1 cellular context compared by ENCODE assay signal in the genomic region with DNA sequence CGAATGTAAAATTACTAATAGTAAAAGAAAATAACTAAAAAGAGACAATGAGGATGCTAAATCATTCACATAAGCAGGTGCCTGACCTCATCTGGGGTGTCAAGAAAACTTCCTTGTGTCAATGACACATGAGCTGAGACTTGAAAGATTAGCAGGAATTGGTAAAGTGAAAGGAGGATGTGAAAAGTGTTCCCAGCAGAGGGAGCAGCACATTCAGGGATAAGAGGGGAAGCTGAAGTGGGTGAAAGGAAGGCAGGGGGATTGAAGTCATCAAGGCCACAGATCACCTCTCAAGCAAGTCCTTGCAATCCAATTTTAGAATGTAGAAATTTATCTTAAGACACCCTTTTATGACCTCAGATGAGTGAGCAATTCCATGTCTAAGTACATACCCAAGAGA.
TF ChIP-seq lines count a peak whose summit lies in the region.

No MANE protein-coding gene starts in this region.

TF ChIP-seq in WTC11, 78 proteins besides CTCF, POLR2A, EP300 and RAD21 (continued from another document):
- TF ChIP-seq, protein P1, sequence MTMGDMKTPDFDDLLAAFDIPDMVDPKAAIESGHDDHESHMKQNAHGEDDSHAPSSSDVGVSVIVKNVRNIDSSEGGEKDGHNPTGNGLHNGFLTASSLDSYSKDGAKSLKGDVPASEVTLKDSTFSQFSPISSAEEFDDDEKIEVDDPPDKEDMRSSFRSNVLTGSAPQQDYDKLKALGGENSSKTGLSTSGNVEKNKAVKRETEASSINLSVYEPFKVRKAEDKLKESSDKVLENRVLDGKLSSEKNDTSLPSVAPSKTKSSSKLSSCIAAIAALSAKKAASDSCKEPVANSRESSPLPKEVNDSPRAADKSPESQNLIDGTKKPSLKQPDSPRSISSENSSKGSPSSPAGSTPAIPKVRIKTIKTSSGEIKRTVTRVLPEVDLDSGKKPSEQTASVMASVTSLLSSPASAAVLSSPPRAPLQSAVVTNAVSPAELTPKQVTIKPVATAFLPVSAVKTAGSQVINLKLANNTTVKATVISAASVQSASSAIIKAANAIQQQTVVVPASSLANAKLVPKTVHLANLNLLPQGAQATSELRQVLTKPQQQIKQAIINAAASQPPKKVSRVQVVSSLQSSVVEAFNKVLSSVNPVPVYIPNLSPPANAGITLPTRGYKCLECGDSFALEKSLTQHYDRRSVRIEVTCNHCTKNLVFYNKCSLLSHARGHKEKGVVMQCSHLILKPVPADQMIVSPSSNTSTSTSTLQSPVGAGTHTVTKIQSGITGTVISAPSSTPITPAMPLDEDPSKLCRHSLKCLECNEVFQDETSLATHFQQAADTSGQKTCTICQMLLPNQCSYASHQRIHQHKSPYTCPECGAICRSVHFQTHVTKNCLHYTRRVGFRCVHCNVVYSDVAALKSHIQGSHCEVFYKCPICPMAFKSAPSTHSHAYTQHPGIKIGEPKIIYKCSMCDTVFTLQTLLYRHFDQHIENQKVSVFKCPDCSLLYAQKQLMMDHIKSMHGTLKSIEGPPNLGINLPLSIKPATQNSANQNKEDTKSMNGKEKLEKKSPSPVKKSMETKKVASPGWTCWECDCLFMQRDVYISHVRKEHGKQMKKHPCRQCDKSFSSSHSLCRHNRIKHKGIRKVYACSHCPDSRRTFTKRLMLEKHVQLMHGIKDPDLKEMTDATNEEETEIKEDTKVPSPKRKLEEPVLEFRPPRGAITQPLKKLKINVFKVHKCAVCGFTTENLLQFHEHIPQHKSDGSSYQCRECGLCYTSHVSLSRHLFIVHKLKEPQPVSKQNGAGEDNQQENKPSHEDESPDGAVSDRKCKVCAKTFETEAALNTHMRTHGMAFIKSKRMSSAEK (CRISPR knock-in tag; IDR thresholded peaks at IDR 0.05; ENCODE audit: borderline replicate concordance): no peak
- TF ChIP-seq GABPB1 (CRISPR knock-in tag; IDR thresholded peaks at IDR 0.05) (no peak), HMGA2 (CRISPR knock-in tag; IDR thresholded peaks at IDR 0.05) (no peak), FOXK1 (CRISPR knock-in tag; IDR thresholded peaks at IDR 0.05) (no peak)
- TF ChIP-seq, protein P2, sequence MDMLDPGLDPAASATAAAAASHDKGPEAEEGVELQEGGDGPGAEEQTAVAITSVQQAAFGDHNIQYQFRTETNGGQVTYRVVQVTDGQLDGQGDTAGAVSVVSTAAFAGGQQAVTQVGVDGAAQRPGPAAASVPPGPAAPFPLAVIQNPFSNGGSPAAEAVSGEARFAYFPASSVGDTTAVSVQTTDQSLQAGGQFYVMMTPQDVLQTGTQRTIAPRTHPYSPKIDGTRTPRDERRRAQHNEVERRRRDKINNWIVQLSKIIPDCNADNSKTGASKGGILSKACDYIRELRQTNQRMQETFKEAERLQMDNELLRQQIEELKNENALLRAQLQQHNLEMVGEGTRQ (CRISPR knock-in tag; IDR thresholded peaks at IDR 0.05): no peak
- TF ChIP-seq, protein P3, sequence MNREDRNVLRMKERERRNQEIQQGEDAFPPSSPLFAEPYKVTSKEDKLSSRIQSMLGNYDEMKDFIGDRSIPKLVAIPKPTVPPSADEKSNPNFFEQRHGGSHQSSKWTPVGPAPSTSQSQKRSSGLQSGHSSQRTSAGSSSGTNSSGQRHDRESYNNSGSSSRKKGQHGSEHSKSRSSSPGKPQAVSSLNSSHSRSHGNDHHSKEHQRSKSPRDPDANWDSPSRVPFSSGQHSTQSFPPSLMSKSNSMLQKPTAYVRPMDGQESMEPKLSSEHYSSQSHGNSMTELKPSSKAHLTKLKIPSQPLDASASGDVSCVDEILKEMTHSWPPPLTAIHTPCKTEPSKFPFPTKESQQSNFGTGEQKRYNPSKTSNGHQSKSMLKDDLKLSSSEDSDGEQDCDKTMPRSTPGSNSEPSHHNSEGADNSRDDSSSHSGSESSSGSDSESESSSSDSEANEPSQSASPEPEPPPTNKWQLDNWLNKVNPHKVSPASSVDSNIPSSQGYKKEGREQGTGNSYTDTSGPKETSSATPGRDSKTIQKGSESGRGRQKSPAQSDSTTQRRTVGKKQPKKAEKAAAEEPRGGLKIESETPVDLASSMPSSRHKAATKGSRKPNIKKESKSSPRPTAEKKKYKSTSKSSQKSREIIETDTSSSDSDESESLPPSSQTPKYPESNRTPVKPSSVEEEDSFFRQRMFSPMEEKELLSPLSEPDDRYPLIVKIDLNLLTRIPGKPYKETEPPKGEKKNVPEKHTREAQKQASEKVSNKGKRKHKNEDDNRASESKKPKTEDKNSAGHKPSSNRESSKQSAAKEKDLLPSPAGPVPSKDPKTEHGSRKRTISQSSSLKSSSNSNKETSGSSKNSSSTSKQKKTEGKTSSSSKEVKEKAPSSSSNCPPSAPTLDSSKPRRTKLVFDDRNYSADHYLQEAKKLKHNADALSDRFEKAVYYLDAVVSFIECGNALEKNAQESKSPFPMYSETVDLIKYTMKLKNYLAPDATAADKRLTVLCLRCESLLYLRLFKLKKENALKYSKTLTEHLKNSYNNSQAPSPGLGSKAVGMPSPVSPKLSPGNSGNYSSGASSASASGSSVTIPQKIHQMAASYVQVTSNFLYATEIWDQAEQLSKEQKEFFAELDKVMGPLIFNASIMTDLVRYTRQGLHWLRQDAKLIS (CRISPR knock-in tag; IDR thresholded peaks at IDR 0.05; ENCODE audit: borderline replicate concordance): no peak
- TF ChIP-seq, protein P4, sequence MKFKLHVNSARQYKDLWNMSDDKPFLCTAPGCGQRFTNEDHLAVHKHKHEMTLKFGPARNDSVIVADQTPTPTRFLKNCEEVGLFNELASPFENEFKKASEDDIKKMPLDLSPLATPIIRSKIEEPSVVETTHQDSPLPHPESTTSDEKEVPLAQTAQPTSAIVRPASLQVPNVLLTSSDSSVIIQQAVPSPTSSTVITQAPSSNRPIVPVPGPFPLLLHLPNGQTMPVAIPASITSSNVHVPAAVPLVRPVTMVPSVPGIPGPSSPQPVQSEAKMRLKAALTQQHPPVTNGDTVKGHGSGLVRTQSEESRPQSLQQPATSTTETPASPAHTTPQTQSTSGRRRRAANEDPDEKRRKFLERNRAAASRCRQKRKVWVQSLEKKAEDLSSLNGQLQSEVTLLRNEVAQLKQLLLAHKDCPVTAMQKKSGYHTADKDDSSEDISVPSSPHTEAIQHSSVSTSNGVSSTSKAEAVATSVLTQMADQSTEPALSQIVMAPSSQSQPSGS (CRISPR knock-in tag; IDR thresholded peaks at IDR 0.05; ENCODE audit: borderline replicate concordance, low read depth): no peak
